18 cellular contexts compared by ENCODE assay signal in genomic region chr1:240683576-240683975, GRCh38.
DNase-seq lines count a peak whose midpoint lies in the region; ATAC-seq, FAIRE-seq and TF ChIP-seq lines count a peak whose summit lies in the region.
"Had no signal": no experiment of that assay in that cellular context is flagged by ENCODE, and none has a peak within 500 bp of the region (broad histone marks: within the 10 kb centered on the region; RNA-seq: fewer than 3 reads in every experiment).

No MANE protein-coding gene starts in this region.

- no peak overlapping the region for H3K4me3 ChIP-seq in foreskin fibroblast (ENCODE audit: low read depth in 1 of 2, low read length in 2 of 2)

- ATAC-seq in sciatic nerve (peak; percentile 96), left ventricle myocardium superior (no peak), GM19455 (IDR thresholded peaks at IDR 0.05; ENCODE audit: unreplicated experiment) (no peak)

- intact Hi-C loops in sciatic nerve (cut with DNase I), result no loop called here
- intact Hi-C loops in left ventricle myocardium superior (cut with micrococcal nuclease), result no loop called here

- FAIRE-seq in frontal cortex (lab: Jason Lieb, UNC), result no peak
- FAIRE-seq: D721Med had no signal

- DNase-seq in AG09319 (ENCODE audit: extremely low read depth, low read depth), result peak; percentile 97
- peak; percentile 2 for DNase-seq in RPMI7951 (ENCODE audit: low read depth)
- DNase-seq in foreskin fibroblast, result peak; percentile 12 to 46
- DNase-seq in sciatic nerve (ENCODE audit: low spot score), result peak; percentile 63
- no peak for DNase-seq in GM20000 (ENCODE audit: low spot score)
- no peak for DNase-seq in left ventricle myocardium superior
- no peak for DNase-seq in frontal cortex (ENCODE audit: low spot score in 2 of 2)
- DNase-seq: CD4-positive, alpha-beta memory T cell; DMS79 treated with DMSO at 0.1 percent for 48 hours; GDM1; H9; NCI-H1105; NCI-H187; NCI-H2171; NCI-H774; Right ventricle myocardium superior had no signal

- TF ChIP-seq CTCF in AG09319 (IDR thresholded peaks at IDR 0.05; ENCODE audit: low read depth, low read length), result no peak
- no peak for TF ChIP-seq CTCF in foreskin fibroblast (IDR thresholded peaks at IDR 0.05; ENCODE audit: low read depth, low read length)
- TF ChIP-seq CTCF in GM20000 (IDR thresholded peaks at IDR 0.05; ENCODE audit: extremely low read depth, missing control alignments), result no peak

Comparison
In these comparisons a context has a peak if more than half of its experiments do, and no peak if none do; other contexts are left out.
1. DNase-seq: peak in AG09319 (single experiment), RPMI7951 (single experiment), foreskin fibroblast (2 of 2) and sciatic nerve (single experiment); none in GM20000 (single experiment), left ventricle myocardium superior (single experiment) and frontal cortex (0 of 2).